In the genomic region with DNA sequence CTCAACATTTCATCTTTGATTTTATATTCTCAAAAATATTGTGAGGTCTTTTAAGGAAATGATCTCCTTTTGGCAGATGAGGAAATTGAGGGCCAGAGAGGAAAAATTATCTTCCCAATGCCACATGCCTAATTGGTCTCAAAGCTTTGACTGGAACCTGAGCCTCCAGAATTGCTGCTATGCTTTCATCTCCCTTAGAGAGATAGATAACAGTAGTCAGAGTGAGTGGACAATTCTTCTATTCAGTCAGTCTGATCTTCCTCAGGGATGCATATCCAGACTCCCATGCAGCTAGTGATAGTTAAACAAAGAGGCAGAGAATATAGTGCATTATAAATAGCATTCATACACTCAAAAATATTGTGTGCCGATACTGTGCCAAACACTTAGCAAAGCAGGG, we compare ENCODE assay signal across 21 cellular contexts. TPM values are rescaled to one million over a fixed set of nuclear protein-coding genes. Genes with fewer than 3 reads are reported as not detected.
A peak's percentile ranks its signal among the peaks of the same experiment; 100 is the strongest.
DNase-seq lines count a peak whose midpoint lies in the region; ATAC-seq and TF ChIP-seq lines count a peak whose summit lies in the region.
"Had no signal": no experiment of that assay in that cellular context is flagged by ENCODE, and none has a peak within 500 bp of the region (broad histone marks: within the 10 kb centered on the region; RNA-seq: fewer than 3 reads in every experiment).

No MANE protein-coding gene starts in this region.

- POLR2A ChIA-PET in activated CD8-positive, alpha-beta T cell treated with anti-CD3 and anti-CD28 coated beads for 36 hours (lab: Charles Lee) = no interaction called here
- POLR2A ChIA-PET in activated CD8-positive, alpha-beta T cell treated with anti-CD3 and anti-CD28 coated beads, Interleukin-2, amount 10 ng/mL, durations not matched to agents 7 days and 5 days (lab: Charles Lee) = no interaction called here

- intact Hi-C loops in activated CD8-positive, alpha-beta T cell treated with anti-CD3 and anti-CD28 coated beads for 36 hours (cut with micrococcal nuclease) = loop anchor here (5.0 kb wide), 2 partner anchors 44 to 64 kb away; no protein-coding TSS in a partner anchor

- H3K9me3 ChIP-seq in DND-41 (ENCODE audit: insufficient read depth, low read length, severe bottlenecking) = no peaks in the 10 kb centered on the region
- H3K9me3 ChIP-seq: BLaER1, SJCRH30 had no signal

- peaks cover 45% of the 10 kb centered on the region for H3K4me1 Mint-ChIP-seq in activated CD8-positive, alpha-beta T cell treated with anti-CD3 and anti-CD28 coated beads for 36 hours (ENCODE audit: low read depth)
- H3K4me1 Mint-ChIP-seq in activated CD8-positive, alpha-beta T cell treated with anti-CD3 and anti-CD28 coated beads, Interleukin-2, amount 10 ng/mL, durations not matched to agents 7 days and 5 days (ENCODE audit: low read depth) = peaks cover 32% of the 10 kb centered on the region
- peaks cover 46% of the 10 kb centered on the region for H3K4me1 Mint-ChIP-seq in central memory CD8-positive, alpha-beta T cell
- peaks cover 33 to 36% of the 10 kb centered on the region in 2 donors for H3K4me1 Mint-ChIP-seq in natural killer cell treated with Interleukin-12 subunit alpha and Interleukin-12 subunit beta and Interleukin-15 and Interleukin-18, amount 100 ng/mL, for 72 hours (ENCODE audit: low read depth in 2 of 2)

- no peak for ATAC-seq in activated CD8-positive, alpha-beta T cell treated with anti-CD3 and anti-CD28 coated beads for 36 hours
- no peak for ATAC-seq in activated CD8-positive, alpha-beta T cell treated with anti-CD3 and anti-CD28 coated beads, Interleukin-2, amount 10 ng/mL, durations not matched to agents 7 days and 5 days
- no peak for ATAC-seq in DND-41 (ENCODE audit: insufficient read depth, low read depth)
- no peak for ATAC-seq in central memory CD8-positive, alpha-beta T cell (replicated peaks; ENCODE audit: extremely low read depth, poor library complexity, severe bottlenecking)
- no peak for ATAC-seq in natural killer cell treated with Interleukin-12 subunit alpha and Interleukin-12 subunit beta and Interleukin-15 and Interleukin-18, amount 100 ng/mL, for 72 hours
- ATAC-seq in GM21447 (IDR thresholded peaks at IDR 0.05; ENCODE audit: unreplicated experiment) = no peak
- ATAC-seq: HCT116 had no signal

- peaks cover 76% of the 10 kb centered on the region for H3K79me2 ChIP-seq in DND-41 (ENCODE audit: insufficient read depth, low read length)

- no peak overlapping the region for H2AFZ ChIP-seq in DND-41 (ENCODE audit: low read depth, low read length)

- H3K9ac ChIP-seq in DND-41 (ENCODE audit: low read depth, low read length) = no peak overlapping the region
- H3K9ac ChIP-seq: BLaER1 had no signal

- H3K27me3 ChIP-seq in DND-41 (ENCODE audit: insufficient read depth, low read length, poor library complexity) = no peaks in the 10 kb centered on the region
- H3K27me3 ChIP-seq: BLaER1, SJCRH30 had no signal

- H3K4me3 ChIP-seq in DND-41 (ENCODE audit: low read depth in 1 of 2, low read length in 2 of 2) = no peak overlapping the region
- H3K4me3 ChIP-seq: BLaER1, SJCRH30 had no signal

- peaks cover 5% of the 10 kb centered on the region; the same call in 1 of the 2 replicates for H4K20me1 ChIP-seq in DND-41 (ENCODE audit: insufficient read depth, low read length)

- DNase-seq in activated CD8-positive, alpha-beta T cell treated with anti-CD3 and anti-CD28 coated beads for 36 hours = no peak
- no peak for DNase-seq in activated CD8-positive, alpha-beta T cell treated with anti-CD3 and anti-CD28 coated beads, Interleukin-2, amount 10 ng/mL, durations not matched to agents 7 days and 5 days
- DNase-seq in DND-41 = no peak
- no peak for DNase-seq in central memory CD8-positive, alpha-beta T cell (ENCODE audit: low spot score in 2 of 2)
- DNase-seq in natural killer cell treated with Interleukin-12 subunit alpha and Interleukin-12 subunit beta and Interleukin-15 and Interleukin-18, amount 100 ng/mL, for 72 hours (ENCODE audit: low spot score) = no peak
- no peak for DNase-seq in SKM-1 treated with dmso at 0.1 percent for 144 hours (lab: John Stamatoyannopoulos, UW; ENCODE audit: unreplicated experiment)
- DNase-seq in DMS79 (lab: John Stamatoyannopoulos, UW) = no peak
- DNase-seq: ACHN, DMS53, KG1, NCI-H1105, NCI-H146, NCI-H2029 treated with DMSO at 0.1 percent for 48 hours, NCI-H2171 treated with DMSO at 0.1 percent for 48 hours, NCI-H524 treated with DMSO at 0.1 percent for 48 hours, OCI-M1, SJCRH30 had no signal

- CTCF ChIA-PET in activated CD8-positive, alpha-beta T cell treated with anti-CD3 and anti-CD28 coated beads for 36 hours (lab: Charles Lee) = no interaction called here
- CTCF ChIA-PET in activated CD8-positive, alpha-beta T cell treated with anti-CD3 and anti-CD28 coated beads, Interleukin-2, amount 10 ng/mL, durations not matched to agents 7 days and 5 days (lab: Charles Lee) = no interaction called here

- TF ChIP-seq CTCF in activated CD8-positive, alpha-beta T cell treated with anti-CD3 and anti-CD28 coated beads for 36 hours (IDR thresholded peaks at IDR 0.05) = no peak
- no peak for TF ChIP-seq CTCF in DND-41 (IDR thresholded peaks at IDR 0.05; ENCODE audit: borderline replicate concordance, extremely low read depth, low read length, poor library complexity, severe bottlenecking)

- H3K27ac ChIP-seq in DND-41 (ENCODE audit: low read length) = no peak overlapping the region
- H3K27ac ChIP-seq: 22Rv1, BLaER1, SJCRH30 had no signal

- H3K4me1 ChIP-seq in DND-41 (ENCODE audit: insufficient read depth, low read length) = peaks cover 30% of the 10 kb centered on the region

- H3K27ac Mint-ChIP-seq in activated CD8-positive, alpha-beta T cell treated with anti-CD3 and anti-CD28 coated beads for 36 hours = peak overlapping the region; percentile 21
- H3K27ac Mint-ChIP-seq in activated CD8-positive, alpha-beta T cell treated with anti-CD3 and anti-CD28 coated beads, Interleukin-2, amount 10 ng/mL, durations not matched to agents 7 days and 5 days = no peak overlapping the region
- H3K27ac Mint-ChIP-seq in central memory CD8-positive, alpha-beta T cell (ENCODE audit: low read depth) = peak overlapping the region; percentile 5
- peak overlapping the region; percentile 6 to 7 for H3K27ac Mint-ChIP-seq in natural killer cell treated with Interleukin-12 subunit alpha and Interleukin-12 subunit beta and Interleukin-15 and Interleukin-18, amount 100 ng/mL, for 72 hours

- no peaks in the 10 kb centered on the region for H3K9me3 Mint-ChIP-seq in activated CD8-positive, alpha-beta T cell treated with anti-CD3 and anti-CD28 coated beads for 36 hours
- H3K9me3 Mint-ChIP-seq in activated CD8-positive, alpha-beta T cell treated with anti-CD3 and anti-CD28 coated beads, Interleukin-2, amount 10 ng/mL, durations not matched to agents 7 days and 5 days (ENCODE audit: insufficient read depth) = no peaks in the 10 kb centered on the region
- no peaks in the 10 kb centered on the region for H3K9me3 Mint-ChIP-seq in central memory CD8-positive, alpha-beta T cell
- H3K9me3 Mint-ChIP-seq in natural killer cell treated with Interleukin-12 subunit alpha and Interleukin-12 subunit beta and Interleukin-15 and Interleukin-18, amount 100 ng/mL, for 72 hours = no peaks in the 10 kb centered on the region

- no peak overlapping the region for H3K4me3 Mint-ChIP-seq in activated CD8-positive, alpha-beta T cell treated with anti-CD3 and anti-CD28 coated beads for 36 hours
- H3K4me3 Mint-ChIP-seq in activated CD8-positive, alpha-beta T cell treated with anti-CD3 and anti-CD28 coated beads, Interleukin-2, amount 10 ng/mL, durations not matched to agents 7 days and 5 days = no peak overlapping the region
- H3K4me3 Mint-ChIP-seq in central memory CD8-positive, alpha-beta T cell = no peak overlapping the region
- H3K4me3 Mint-ChIP-seq in natural killer cell treated with Interleukin-12 subunit alpha and Interleukin-12 subunit beta and Interleukin-15 and Interleukin-18, amount 100 ng/mL, for 72 hours = no peak overlapping the region

- H3K27me3 Mint-ChIP-seq in activated CD8-positive, alpha-beta T cell treated with anti-CD3 and anti-CD28 coated beads for 36 hours = no peaks in the 10 kb centered on the region
- H3K27me3 Mint-ChIP-seq in activated CD8-positive, alpha-beta T cell treated with anti-CD3 and anti-CD28 coated beads, Interleukin-2, amount 10 ng/mL, durations not matched to agents 7 days and 5 days (ENCODE audit: low read depth) = no peaks in the 10 kb centered on the region
- H3K27me3 Mint-ChIP-seq in central memory CD8-positive, alpha-beta T cell = no peaks in the 10 kb centered on the region
- H3K27me3 Mint-ChIP-seq in natural killer cell treated with Interleukin-12 subunit alpha and Interleukin-12 subunit beta and Interleukin-15 and Interleukin-18, amount 100 ng/mL, for 72 hours = no peaks in the 10 kb centered on the region

- peaks cover 27% of the 10 kb centered on the region for H3K36me3 Mint-ChIP-seq in activated CD8-positive, alpha-beta T cell treated with anti-CD3 and anti-CD28 coated beads for 36 hours (ENCODE audit: low read depth)
- H3K36me3 Mint-ChIP-seq in activated CD8-positive, alpha-beta T cell treated with anti-CD3 and anti-CD28 coated beads, Interleukin-2, amount 10 ng/mL, durations not matched to agents 7 days and 5 days (ENCODE audit: low read depth) = peaks cover 35% of the 10 kb centered on the region
- H3K36me3 Mint-ChIP-seq in central memory CD8-positive, alpha-beta T cell (ENCODE audit: insufficient read depth) = peaks cover 26% of the 10 kb centered on the region
- H3K36me3 Mint-ChIP-seq in natural killer cell treated with Interleukin-12 subunit alpha and Interleukin-12 subunit beta and Interleukin-15 and Interleukin-18, amount 100 ng/mL, for 72 hours = peaks cover 10% of the 10 kb centered on the region

- peak overlapping the region; percentile 76; the same call in 1 of the 2 replicates for H3K4me2 ChIP-seq in DND-41 (ENCODE audit: insufficient read depth, low read length)

- no peaks in the 10 kb centered on the region; the same call in none of the 2 replicates for H3K36me3 ChIP-seq in DND-41 (ENCODE audit: insufficient read depth, low read length)
- H3K36me3 ChIP-seq: SJCRH30 had no signal

RNA-seq across cellular contexts. Expression of a gene that starts 3.8 kb away (rescaled TPM):
- 10 to 100 TPM; 60.3 to 61.4 TPM for total RNA-seq in activated CD8-positive, alpha-beta T cell treated with anti-CD3 and anti-CD28 coated beads for 36 hours
- total RNA-seq in activated CD8-positive, alpha-beta T cell treated with anti-CD3 and anti-CD28 coated beads, Interleukin-2, amount 10 ng/mL, durations not matched to agents 7 days and 5 days = 10 to 100 TPM; 62.3 to 65.2 TPM
- total RNA-seq in natural killer cell treated with Interleukin-12 subunit alpha and Interleukin-12 subunit beta and Interleukin-15 and Interleukin-18, amount 100 ng/mL, for 72 hours = 100 to 1,000 TPM in 1 of 2 donors, 10 to 100 TPM in 1; 88.6 to 121 TPM
